In genomic region chr1:223714849-223715709, GRCh38 we compare ENCODE assay signal across 1 cellular context.
TF ChIP-seq lines count a peak whose summit lies in the region.

No MANE protein-coding gene starts in this region.

TF ChIP-seq in SK-N-SH, 30 proteins besides CTCF, POLR2A, EP300 and RAD21 (continued from another document):
- TF ChIP-seq REST (IDR thresholded peaks at IDR 0.05; ENCODE audit: low read depth, low read length) (no peak), ELF1 (IDR thresholded peaks at IDR 0.05) (peak; percentile 60), MXI1 (IDR thresholded peaks at IDR 0.05; ENCODE audit: low read depth, low read length) (no peak), TEAD4 (IDR thresholded peaks at IDR 0.05; ENCODE audit: borderline replicate concordance, insufficient read depth) (no peak), TCF12 (IDR thresholded peaks at IDR 0.05) (peak; percentile 75), JUND (IDR thresholded peaks at IDR 0.05) (peak; percentile 76), RFX5 (IDR thresholded peaks at IDR 0.05; ENCODE audit: low read length) (no peak), FOXM1 (IDR thresholded peaks at IDR 0.05; ENCODE audit: low read depth) (no peak), MEF2A (IDR thresholded peaks at IDR 0.05; ENCODE audit: borderline replicate concordance, low read depth) (no peak), FOSL2 (IDR thresholded peaks at IDR 0.05; ENCODE audit: borderline replicate concordance, low read depth) (peak; percentile 87; the same call in 1 of the 2 replicates), NFIC (IDR thresholded peaks at IDR 0.05; ENCODE audit: borderline replicate concordance) (peak; percentile 53; the same call in 1 of the 2 replicates), POLR2AphosphoS5 (IDR thresholded peaks at IDR 0.05; ENCODE audit: low read depth, low read length) (peak; percentile 64; the same call in 1 of the 2 replicates), FOXJ3 (CRISPR knock-in tag; IDR thresholded peaks at IDR 0.05) (no peak), NRF1 (IDR thresholded peaks at IDR 0.05; ENCODE audit: low read depth, low read length) (no peak), GATA2 (CRISPR knock-in tag; IDR thresholded peaks at IDR 0.05) (no peak), IRF3 (IDR thresholded peaks at IDR 0.05; ENCODE audit: low read depth, low read length) (no peak), CHD2 (IDR thresholded peaks at IDR 0.05; ENCODE audit: low read length, partially characterized antibody) (no peak), RXRA (IDR thresholded peaks at IDR 0.05; ENCODE audit: borderline replicate concordance, low read depth) (peak; percentile 40; the same call in 1 of the 2 replicates)
- TF ChIP-seq, protein P1, sequence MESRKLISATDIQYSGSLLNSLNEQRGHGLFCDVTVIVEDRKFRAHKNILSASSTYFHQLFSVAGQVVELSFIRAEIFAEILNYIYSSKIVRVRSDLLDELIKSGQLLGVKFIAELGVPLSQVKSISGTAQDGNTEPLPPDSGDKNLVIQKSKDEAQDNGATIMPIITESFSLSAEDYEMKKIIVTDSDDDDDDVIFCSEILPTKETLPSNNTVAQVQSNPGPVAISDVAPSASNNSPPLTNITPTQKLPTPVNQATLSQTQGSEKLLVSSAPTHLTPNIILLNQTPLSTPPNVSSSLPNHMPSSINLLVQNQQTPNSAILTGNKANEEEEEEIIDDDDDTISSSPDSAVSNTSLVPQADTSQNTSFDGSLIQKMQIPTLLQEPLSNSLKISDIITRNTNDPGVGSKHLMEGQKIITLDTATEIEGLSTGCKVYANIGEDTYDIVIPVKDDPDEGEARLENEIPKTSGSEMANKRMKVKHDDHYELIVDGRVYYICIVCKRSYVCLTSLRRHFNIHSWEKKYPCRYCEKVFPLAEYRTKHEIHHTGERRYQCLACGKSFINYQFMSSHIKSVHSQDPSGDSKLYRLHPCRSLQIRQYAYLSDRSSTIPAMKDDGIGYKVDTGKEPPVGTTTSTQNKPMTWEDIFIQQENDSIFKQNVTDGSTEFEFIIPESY (IDR thresholded peaks at IDR 0.05; ENCODE audit: borderline replicate concordance, low read depth): no peak
- TF ChIP-seq, protein P2, sequence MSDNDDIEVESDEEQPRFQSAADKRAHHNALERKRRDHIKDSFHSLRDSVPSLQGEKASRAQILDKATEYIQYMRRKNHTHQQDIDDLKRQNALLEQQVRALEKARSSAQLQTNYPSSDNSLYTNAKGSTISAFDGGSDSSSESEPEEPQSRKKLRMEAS (IDR thresholded peaks at IDR 0.05; ENCODE audit: low read depth): peak; percentile 48; the same call in 1 of the 2 replicates
- TF ChIP-seq, protein P3, sequence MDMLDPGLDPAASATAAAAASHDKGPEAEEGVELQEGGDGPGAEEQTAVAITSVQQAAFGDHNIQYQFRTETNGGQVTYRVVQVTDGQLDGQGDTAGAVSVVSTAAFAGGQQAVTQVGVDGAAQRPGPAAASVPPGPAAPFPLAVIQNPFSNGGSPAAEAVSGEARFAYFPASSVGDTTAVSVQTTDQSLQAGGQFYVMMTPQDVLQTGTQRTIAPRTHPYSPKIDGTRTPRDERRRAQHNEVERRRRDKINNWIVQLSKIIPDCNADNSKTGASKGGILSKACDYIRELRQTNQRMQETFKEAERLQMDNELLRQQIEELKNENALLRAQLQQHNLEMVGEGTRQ (IDR thresholded peaks at IDR 0.05; ENCODE audit: borderline replicate concordance, low read depth, low read length): no peak
